8 cellular contexts compared by ENCODE assay signal in genomic region chr18:2906522-2907458, GRCh38. TPM values are rescaled to one million over a fixed set of nuclear protein-coding genes. Genes with fewer than 3 reads are reported as not detected.
A peak's percentile ranks its signal among the peaks of the same experiment; 100 is the strongest.
DNase-seq lines count a peak whose midpoint lies in the region; ATAC-seq, FAIRE-seq and TF ChIP-seq lines count a peak whose summit lies in the region.

No MANE protein-coding gene starts in this region.

- no peaks in the 10 kb centered on the region for H4K20me1 ChIP-seq in neural cell (ENCODE audit: insufficient read depth)

- peak overlapping the region; percentile 65 for H3K4me3 ChIP-seq in GM06990 (replicated peaks; ENCODE audit: low read depth, low read length)
- peak overlapping the region; percentile 57 to 75 (median 59) for H3K4me3 ChIP-seq in esophagus muscularis mucosa
- peak overlapping the region; percentile 37 for H3K4me3 ChIP-seq in neural cell (ENCODE audit: low read length)

- WGBS in esophagus muscularis mucosa, result 20% methylated on average over 2 of the region's 97 CpGs

- TF ChIP-seq CTCF in GM06990 (IDR thresholded peaks at IDR 0.05; ENCODE audit: insufficient read depth, low read length, poor library complexity, severe bottlenecking) (peak; percentile 14), esophagus muscularis mucosa (IDR thresholded peaks at IDR 0.05) (peak in 1 of 3 experiments; percentile 19), neural cell (IDR thresholded peaks at IDR 0.05; ENCODE audit: poor library complexity, severe bottlenecking) (no peak)

- TF ChIP-seq RAD21 in neural cell (conservative IDR thresholded peaks at IDR 0.05), result no peak

- H3K27ac ChIP-seq in esophagus muscularis mucosa (replicated peaks in 1 of 4), result peak overlapping the region; percentile 64 to 78 (median 70)
- H3K27ac ChIP-seq in neural cell (ENCODE audit: low read length), result no peak overlapping the region

- H3K79me2 ChIP-seq in neural cell (replicated peaks; ENCODE audit: insufficient read depth, low read length), result no peaks in the 10 kb centered on the region

- H2AFZ ChIP-seq in neural cell (ENCODE audit: low read depth, low read length), result no peak overlapping the region

- peak; percentile 64 for ATAC-seq in GM21528 (IDR thresholded peaks at IDR 0.05; ENCODE audit: low FRiP score, unreplicated experiment)

- no peak overlapping the region for H3K9ac ChIP-seq in neural cell (ENCODE audit: low read length)

- DNase-seq in GM06990 (ENCODE audit: extremely low read depth, insufficient read length), result peak; percentile 55
- DNase-seq in LoVo (ENCODE audit: low spot score), result peak; percentile 56
- peak; percentile 86 for DNase-seq in activated CD8-positive, alpha-beta memory T cell treated with anti-CD3 and anti-CD28 coated beads for 24 hours
- no peak for DNase-seq in esophagus muscularis mucosa (ENCODE audit: extremely low spot score)
- DNase-seq in urothelium cell line (ENCODE audit: low spot score), result peak; percentile 95
- DNase-seq in RCC 7860 (ENCODE audit: low spot score), result no peak

- H3K9me3 ChIP-seq in esophagus muscularis mucosa (no peaks in the 10 kb centered on the region), neural cell (ENCODE audit: low read length) (peaks cover 5% of the 10 kb centered on the region)

- no peaks in the 10 kb centered on the region for H3K9me2 ChIP-seq in neural cell (ENCODE audit: insufficient read depth, low read length)

- intact Hi-C loops in esophagus muscularis mucosa (cut with DNase I), result no loop called here

- no peak for TF ChIP-seq POLR2A in esophagus muscularis mucosa (IDR thresholded peaks at IDR 0.05; ENCODE audit: low read depth)

- H3K27me3 ChIP-seq in GM06990 (replicated peaks; ENCODE audit: control insufficient read depth, insufficient read depth, low read length) (no peaks in the 10 kb centered on the region), esophagus muscularis mucosa (peaks cover 6 to 51% (median 10%) of the 10 kb centered on the region in 4 donors), neural cell (ENCODE audit: insufficient read depth, low read depth, low read length) (peaks cover 34% of the 10 kb centered on the region)

- peaks cover 3% of the 10 kb centered on the region; the same call in 1 of the 2 replicates for H3K36me3 ChIP-seq in GM06990 (ENCODE audit: control insufficient read depth, insufficient read depth, low read length)
- H3K36me3 ChIP-seq in esophagus muscularis mucosa, result peaks cover 0 to 24% (median 17%) of the 10 kb centered on the region in 4 donors
- no peaks in the 10 kb centered on the region for H3K36me3 ChIP-seq in neural cell (ENCODE audit: insufficient read depth, low read length)

- TF ChIP-seq EP300 in esophagus muscularis mucosa (IDR thresholded peaks at IDR 0.05), result no peak
- no peak for TF ChIP-seq EP300 in neural cell (conservative IDR thresholded peaks at IDR 0.05; ENCODE audit: poor library complexity, severe bottlenecking)

- peaks cover 18 to 43% (median 38%) of the 10 kb centered on the region in 4 donors for H3K4me1 ChIP-seq in esophagus muscularis mucosa

- no peak for FAIRE-seq in urothelium cell line (lab: Jason Lieb, UNC)
- no peak for FAIRE-seq in RCC 7860 (lab: Jason Lieb, UNC)

- H3F3A ChIP-seq in neural cell (ENCODE audit: insufficient read depth, low read length, poor library complexity, severe bottlenecking), result no peaks in the 10 kb centered on the region

- H3K4me2 ChIP-seq in neural cell (ENCODE audit: low read length), result no peak overlapping the region

TF ChIP-seq in neural cell, 6 proteins besides CTCF, POLR2A, EP300 and RAD21:
- TF ChIP-seq EZH2 (IDR thresholded peaks at IDR 0.05; ENCODE audit: borderline replicate concordance, insufficient read depth, low read length, poor library complexity, severe bottlenecking) (no peak), REST (IDR thresholded peaks at IDR 0.05; ENCODE audit: borderline replicate concordance) (no peak), POLR2AphosphoS5 (IDR thresholded peaks at IDR 0.05) (no peak), SMC3 (conservative IDR thresholded peaks at IDR 0.05; ENCODE audit: poor library complexity) (no peak), MXI1 (conservative IDR thresholded peaks at IDR 0.05; ENCODE audit: poor library complexity, severe bottlenecking) (no peak), TAF1 (IDR thresholded peaks at IDR 0.05; ENCODE audit: low read depth) (no peak)

RNA-seq across cellular contexts. Expression of gene EMILIN2, which starts 60.0 kb away (rescaled TPM):
- total RNA-seq in esophagus muscularis mucosa, result 10 to 100 TPM; 10.8 to 24.2 (median 16.7) TPM
- polyA plus RNA-seq in neural cell, result 0.12 TPM in 1 of 2 replicates, not detected in the other
- polyA minus RNA-seq in neural cell, result 0.12 TPM in 1 of 2 replicates, not detected in the other

Comparison
In these comparisons a context has a peak if more than half of its experiments do, and no peak if none do; other contexts are left out.
1. DNase-seq: peak in GM06990 (single experiment), LoVo (single experiment), activated CD8-positive, alpha-beta memory T cell treated with anti-CD3 and anti-CD28 coated beads for 24 hours (single experiment) and urothelium cell line (single experiment); none in esophagus muscularis mucosa (single experiment) and RCC 7860 (single experiment).
2. Peak in every context shown above with its lines, with median percentiles within 50 percentile points of each other: H3K4me3 ChIP-seq.